19 cellular contexts compared by ENCODE assay signal in genomic region chr4:155672342-155672741, GRCh38. TPM values are rescaled to one million over a fixed set of nuclear protein-coding genes. Genes with fewer than 3 reads are reported as not detected.
DNase-seq lines count a peak whose midpoint lies in the region; ATAC-seq and TF ChIP-seq lines count a peak whose summit lies in the region.
"Had no signal": no experiment of that assay in that cellular context is flagged by ENCODE, and none has a peak within 500 bp of the region (broad histone marks: within the 10 kb centered on the region; RNA-seq: fewer than 3 reads in every experiment).

No MANE protein-coding gene starts in this region.

- H3K4me3 ChIP-seq in HEK293 (ENCODE audit: low read depth, low read length) (no peak overlapping the region), Karpas-422 (ENCODE audit: low read length) (no peak overlapping the region), coronary artery (peak overlapping the region; percentile 2), rectal smooth muscle tissue (ENCODE audit: low read length) (no peak overlapping the region), stomach (no peak overlapping the region)
- H3K4me3 ChIP-seq: PC-9, SJSA1 had no signal

- no peaks in the 10 kb centered on the region for H4K20me1 ChIP-seq in Karpas-422 (ENCODE audit: insufficient read depth, low read depth, low read length)

- CTCF ChIA-PET in HEK293 (lab: Yijun Ruan, JAX), result no interaction called here

- H3K79me2 ChIP-seq in Karpas-422 (ENCODE audit: low read length), result no peaks in the 10 kb centered on the region

- no peak for TF ChIP-seq CTCF in HEK293 (tag by site-specific recombination; IDR thresholded peaks at IDR 0.05)
- no peak for TF ChIP-seq CTCF in coronary artery (IDR thresholded peaks at IDR 0.05)
- no peak for TF ChIP-seq CTCF in stomach (IDR thresholded peaks at IDR 0.05)

- TF ChIP-seq POLR2A in stomach (IDR thresholded peaks at IDR 0.05), result no peak

- H3K4me1 Mint-ChIP-seq in activated naive CD8-positive, alpha-beta T cell treated with anti-CD3 and anti-CD28 coated beads, Interleukin-2, amount 50 U/mL, for 24 hours, result peaks cover 7% of the 10 kb centered on the region

- POLR2A ChIA-PET in HEK293 (lab: Yijun Ruan, JAX), result no interaction called here

- H3K27me3 Mint-ChIP-seq in activated naive CD8-positive, alpha-beta T cell treated with anti-CD3 and anti-CD28 coated beads, Interleukin-2, amount 50 U/mL, for 24 hours, result peaks cover 34% of the 10 kb centered on the region

- intact Hi-C loops in stomach (cut with DNase I; ENCODE audit: low total_unique reads), result no loop called here

- H3K36me3 Mint-ChIP-seq in activated naive CD8-positive, alpha-beta T cell treated with anti-CD3 and anti-CD28 coated beads, Interleukin-2, amount 50 U/mL, for 24 hours (ENCODE audit: low read depth), result no peaks in the 10 kb centered on the region
- H3K36me3 Mint-ChIP-seq: CD4-positive, CD25-positive, alpha-beta regulatory T cell had no signal

- H3K9ac ChIP-seq in Karpas-422 (ENCODE audit: low read length) (no peak overlapping the region), rectal smooth muscle tissue (ENCODE audit: low read length) (no peak overlapping the region)

- H3K4me3 Mint-ChIP-seq in activated naive CD8-positive, alpha-beta T cell treated with anti-CD3 and anti-CD28 coated beads, Interleukin-2, amount 50 U/mL, for 24 hours, result no peak overlapping the region
- H3K4me3 Mint-ChIP-seq: CD4-positive, CD25-positive, alpha-beta regulatory T cell; H9 had no signal

- no peaks in the 10 kb centered on the region for H3K9me2 ChIP-seq in Karpas-422 (replicated peaks; ENCODE audit: insufficient read depth, low read length)

- peak overlapping the region; percentile 56 for H2AFZ ChIP-seq in Karpas-422 (ENCODE audit: low read length)
- H2AFZ ChIP-seq: PC-9 had no signal

- no peaks in the 10 kb centered on the region for H3K27me3 ChIP-seq in Karpas-422 (ENCODE audit: low read length)
- H3K27me3 ChIP-seq in rectal smooth muscle tissue (ENCODE audit: control insufficient read depth, insufficient read depth, low read length), result no peaks in the 10 kb centered on the region
- H3K27me3 ChIP-seq in stomach, result peaks cover 0 to 8% (median 7%) of the 10 kb centered on the region in 3 donors

- no peaks in the 10 kb centered on the region for H3K36me3 ChIP-seq in HEK293 (ENCODE audit: control insufficient read depth in 2 of 2, insufficient read depth in 1 of 2, low read length in 2 of 2)
- H3K36me3 ChIP-seq in Karpas-422 (ENCODE audit: insufficient read depth, low read length), result no peaks in the 10 kb centered on the region
- no peaks in the 10 kb centered on the region for H3K36me3 ChIP-seq in rectal smooth muscle tissue (ENCODE audit: control insufficient read depth, insufficient read depth, low read length)
- no peaks in the 10 kb centered on the region for H3K36me3 ChIP-seq in stomach
- H3K36me3 ChIP-seq: SJSA1 had no signal

- no peak overlapping the region for H3K27ac Mint-ChIP-seq in activated naive CD8-positive, alpha-beta T cell treated with anti-CD3 and anti-CD28 coated beads, Interleukin-2, amount 50 U/mL, for 24 hours
- H3K27ac Mint-ChIP-seq: CD4-positive, CD25-positive, alpha-beta regulatory T cell; H9 had no signal

- TF ChIP-seq EP300 in stomach (IDR thresholded peaks at IDR 0.05), result no peak

- H3K27ac ChIP-seq in HEK293 (ENCODE audit: extremely low read depth, low read depth, low read length) (no peak overlapping the region), Karpas-422 (ENCODE audit: low read length) (peak overlapping the region; percentile 52), coronary artery (peak overlapping the region in 1 of 2 donors; percentile 11), rectal smooth muscle tissue (ENCODE audit: low read depth, low read length) (peak overlapping the region; percentile 55), stomach (no peak overlapping the region)
- H3K27ac ChIP-seq: HL-60, PC-9, SJSA1 had no signal

- ATAC-seq in activated naive CD8-positive, alpha-beta T cell treated with anti-CD3 and anti-CD28 coated beads, Interleukin-2, amount 50 U/mL, for 24 hours, result no peak

- no peaks in the 10 kb centered on the region for H3K9me3 Mint-ChIP-seq in activated naive CD8-positive, alpha-beta T cell treated with anti-CD3 and anti-CD28 coated beads, Interleukin-2, amount 50 U/mL, for 24 hours
- H3K9me3 Mint-ChIP-seq: H9 had no signal

- H3K9me3 ChIP-seq in HEK293 (ENCODE audit: control insufficient read depth, insufficient read depth, low read depth, low read length) (no peaks in the 10 kb centered on the region), Karpas-422 (ENCODE audit: low read length) (no peaks in the 10 kb centered on the region), stomach (no peaks in the 10 kb centered on the region)
- H3K9me3 ChIP-seq: SJSA1 had no signal

- 77 to 91% (median 84%) methylated on average over 2 of the region's 2 CpGs for WGBS in stomach, 5 donors

- H3K4me1 ChIP-seq in HEK293 (ENCODE audit: control insufficient read depth, insufficient read depth, low read length) (peaks cover 20% of the 10 kb centered on the region; the same call in 1 of the 2 replicates), Karpas-422 (ENCODE audit: low read length) (peaks cover 74% of the 10 kb centered on the region), rectal smooth muscle tissue (ENCODE audit: control insufficient read depth, insufficient read depth, low read length) (peaks cover 20% of the 10 kb centered on the region), stomach (peaks cover 2 to 28% (median 12%) of the 10 kb centered on the region in 4 donors)

- no peak overlapping the region for H3K4me2 ChIP-seq in Karpas-422 (ENCODE audit: low read depth, low read length, poor library complexity, severe bottlenecking)
- H3K4me2 ChIP-seq: PC-9 had no signal

- DNase-seq in Karpas-422, result no peak
- no peak for DNase-seq in coronary artery (ENCODE audit: low spot score)
- DNase-seq in stomach, result no peak
- no peak for DNase-seq in pons (ENCODE audit: low spot score)
- no peak for DNase-seq in activated naive CD8-positive, alpha-beta T cell treated with anti-CD3 and anti-CD28 coated beads, Interleukin-2, amount 50 U/mL, for 24 hours
- DNase-seq: ACHN; CD4-positive, CD25-positive, alpha-beta regulatory T cell; DMS53; H9; NCI-H1048; NCI-H146; NCI-H2081 treated with DMSO at 0.1 percent for 48 hours; NCI-H510A; NCI-H774; PC-9 had no signal

TF ChIP-seq in HEK293, 187 proteins besides CTCF, POLR2A, EP300 and RAD21 (continues in another document):
- TF ChIP-seq TCF7L2 (IDR thresholded peaks at IDR 0.05; ENCODE audit: borderline replicate concordance, low read depth, low read length) (peak; percentile 82), FEZF1 (tag by site-specific recombination; IDR thresholded peaks at IDR 0.05) (peak; percentile 20; the same call in 1 of the 2 replicates), ZNF704 (tag by site-specific recombination; IDR thresholded peaks at IDR 0.05) (no peak), ZNF148 (tag by site-specific recombination; IDR thresholded peaks at IDR 0.05; ENCODE audit: borderline replicate concordance) (no peak), ZNF843 (tag by site-specific recombination; IDR thresholded peaks at IDR 0.05) (peak; percentile 52), ZNF639 (tag by site-specific recombination; IDR thresholded peaks at IDR 0.05) (no peak)

RNA-seq across cellular contexts. Expression of gene GUCY1A1, which starts 5.7 kb away (rescaled TPM):
- 3.0 and 6.1 TPM in 2 replicates for total RNA-seq in Karpas-422 (2014; rRNA removed; shearing (Covaris generic); ENCODE audit: low replicate concordance)
- total RNA-seq in stomach, result 10 to 100 TPM in 4 of 5 donors, 1 to 10 TPM in 1; 4.1 to 49.1 (median 28.6) TPM
- 10 to 100 TPM in 1 of 3 donors, 1 to 10 TPM in 2; 4.1 to 10.5 (median 4.6) TPM for polyA plus RNA-seq in stomach
- total RNA-seq: H9, SJSA1 had no signal
- polyA plus RNA-seq: CD4-positive, CD25-positive, alpha-beta regulatory T cell had no signal

Comparison
In these comparisons a context has a peak if more than half of its experiments do, and no peak if none do; other contexts are left out.
1. H3K27ac ChIP-seq: peak in Karpas-422 (single experiment) and rectal smooth muscle tissue (single experiment); none in HEK293 (single experiment) and stomach (0 of 5).